ENCODE assay signal across 20 cellular contexts in genomic region chr5:138037271-138037670, GRCh38.
"Had no signal": no experiment of that assay in that cellular context is flagged by ENCODE, and none has a peak within 500 bp of the region (broad histone marks: within the 10 kb centered on the region; RNA-seq: fewer than 3 reads in every experiment).

No MANE protein-coding gene starts in this region.

- ATAC-seq: heart right ventricle, left colon, WTC11 had no signal

- H3K36me3 ChIP-seq: heart right ventricle, sigmoid colon, spleen had no signal

- H3K27ac ChIP-seq: epithelial cell of prostate, sigmoid colon, spleen had no signal

- H3K9me3 Mint-ChIP-seq: activated CD4-positive, alpha-beta memory T cell treated with anti-CD3 and anti-CD28 coated beads, Interleukin-2, amount 10 ng/mL, durations not matched to agents 7 days and 5 days; activated naive CD4-positive, alpha-beta T cell treated with anti-CD3 and anti-CD28 coated beads, Interleukin-2, amount 50 U/mL, for 72 hours; neural crest cell; WTC11 had no signal

- H3K9me3 ChIP-seq: heart right ventricle, sigmoid colon, spleen had no signal

- H3K4me3 ChIP-seq: heart right ventricle, lung, sigmoid colon, spleen had no signal

- H3K27me3 ChIP-seq: heart right ventricle, sigmoid colon, spleen had no signal

- H3K27ac Mint-ChIP-seq: activated CD4-positive, alpha-beta memory T cell treated with anti-CD3 and anti-CD28 coated beads, Interleukin-2, amount 10 ng/mL, durations not matched to agents 7 days and 5 days; activated naive CD4-positive, alpha-beta T cell treated with anti-CD3 and anti-CD28 coated beads, Interleukin-2, amount 50 U/mL, for 72 hours; WTC11 had no signal

- H3K36me3 Mint-ChIP-seq: WTC11 had no signal

- DNase-seq: activated CD4-positive, alpha-beta memory T cell treated with anti-CD3 and anti-CD28 coated beads, Interleukin-2, amount 10 ng/mL, durations not matched to agents 7 days and 5 days; activated CD4-positive, alpha-beta T cell treated with anti-CD3 and anti-CD28 coated beads for 4 hours; activated gamma-delta T cell; activated T-cell treated with anti-CD3 and anti-CD28 coated beads, Interleukin-2, amount 50 U/mL, for 48 hours; anterior cingulate cortex; cerebellar nuclear complex; dermis blood vessel endothelial cell; heart right ventricle; left colon; midbrain; sigmoid colon; spleen; stimulated activated CD4-positive, alpha-beta T cell treated with anti-CD3 and anti-CD28 coated beads, Interleukin-1b, Interleukin-23, amount 100 ng/mL, for 48 hours; SW 1271; trophoblast cell had no signal

- H3K4me3 Mint-ChIP-seq: activated CD4-positive, alpha-beta memory T cell treated with anti-CD3 and anti-CD28 coated beads, Interleukin-2, amount 10 ng/mL, durations not matched to agents 7 days and 5 days; neural crest cell; WTC11 had no signal
